Comparison of ENCODE assay signal across 9 cellular contexts in genomic region chr16:87930456-87930855, GRCh38. TPM values are rescaled to one million over a fixed set of nuclear protein-coding genes. Genes with fewer than 3 reads are reported as not detected.
DNase-seq lines count a peak whose midpoint lies in the region; ATAC-seq and TF ChIP-seq lines count a peak whose summit lies in the region.
"Had no signal": no experiment of that assay in that cellular context is flagged by ENCODE, and none has a peak within 500 bp of the region (broad histone marks: within the 10 kb centered on the region; RNA-seq: fewer than 3 reads in every experiment).

No MANE protein-coding gene starts in this region.

- H3K9me3 ChIP-seq in neural progenitor cell (ENCODE audit: low read depth): no peaks in the 10 kb centered on the region

- no peaks in the 10 kb centered on the region for H3K4me1 ChIP-seq in neural progenitor cell

- ATAC-seq in activated naive CD8-positive, alpha-beta T cell treated with anti-CD3 and anti-CD28 coated beads, Interleukin-2, amount 50 U/mL, for 24 hours: peak; percentile 63

- no peaks in the 10 kb centered on the region for H3K36me3 ChIP-seq in neural progenitor cell

- peaks cover 7% of the 10 kb centered on the region for H3K4me1 Mint-ChIP-seq in activated naive CD8-positive, alpha-beta T cell treated with anti-CD3 and anti-CD28 coated beads, Interleukin-2, amount 50 U/mL, for 24 hours
- H3K4me1 Mint-ChIP-seq in neural progenitor cell: peaks cover 16% of the 10 kb centered on the region

- no peak overlapping the region for H3K4me3 ChIP-seq in neural progenitor cell

- TF ChIP-seq CTCF in neural progenitor cell (IDR thresholded peaks at IDR 0.05): peak; percentile 41

- no peaks in the 10 kb centered on the region for H3K27me3 ChIP-seq in neural progenitor cell

- no peaks in the 10 kb centered on the region for H4K20me1 ChIP-seq in neural progenitor cell (ENCODE audit: low read depth)

- DNase-seq in Daoy (ENCODE audit: low read depth) (peak; percentile 39), HuH-7 (ENCODE audit: low spot score) (peak; percentile 74), neural progenitor cell (ENCODE audit: low spot score) (no peak), SIG-M5 (lab: John Stamatoyannopoulos, UW) (no peak), NCI-H1105 (lab: John Stamatoyannopoulos, UW) (no peak), germinal center (ENCODE audit: low spot score) (no peak)
- no peak for DNase-seq in activated naive CD8-positive, alpha-beta T cell treated with anti-CD3 and anti-CD28 coated beads, Interleukin-2, amount 50 U/mL, for 24 hours
- DNase-seq: NCI-H1436 treated with DMSO at 0.1 percent for 48 hours had no signal

- H3K4me3 Mint-ChIP-seq in activated naive CD8-positive, alpha-beta T cell treated with anti-CD3 and anti-CD28 coated beads, Interleukin-2, amount 50 U/mL, for 24 hours: no peak overlapping the region
- H3K4me3 Mint-ChIP-seq in neural progenitor cell: no peak overlapping the region

- no peaks in the 10 kb centered on the region for H3K36me3 Mint-ChIP-seq in activated naive CD8-positive, alpha-beta T cell treated with anti-CD3 and anti-CD28 coated beads, Interleukin-2, amount 50 U/mL, for 24 hours (ENCODE audit: low read depth)
- H3K36me3 Mint-ChIP-seq in neural progenitor cell: no peaks in the 10 kb centered on the region

- H3K79me2 ChIP-seq in neural progenitor cell (ENCODE audit: low read depth): no peaks in the 10 kb centered on the region

- H3K9me3 Mint-ChIP-seq in activated naive CD8-positive, alpha-beta T cell treated with anti-CD3 and anti-CD28 coated beads, Interleukin-2, amount 50 U/mL, for 24 hours: no peaks in the 10 kb centered on the region
- peaks cover 4% of the 10 kb centered on the region for H3K9me3 Mint-ChIP-seq in neural progenitor cell

- H3K27ac Mint-ChIP-seq in activated naive CD8-positive, alpha-beta T cell treated with anti-CD3 and anti-CD28 coated beads, Interleukin-2, amount 50 U/mL, for 24 hours: no peak overlapping the region
- H3K27ac Mint-ChIP-seq in neural progenitor cell: no peak overlapping the region

- H3F3A ChIP-seq in neural progenitor cell (ENCODE audit: low read depth): no peaks in the 10 kb centered on the region

- no peak overlapping the region for H3K4me2 ChIP-seq in neural progenitor cell

- peaks cover 3% of the 10 kb centered on the region for H3K27me3 Mint-ChIP-seq in activated naive CD8-positive, alpha-beta T cell treated with anti-CD3 and anti-CD28 coated beads, Interleukin-2, amount 50 U/mL, for 24 hours
- peaks cover 19% of the 10 kb centered on the region for H3K27me3 Mint-ChIP-seq in neural progenitor cell (ENCODE audit: insufficient read depth, low read depth)

- H3K27ac ChIP-seq in neural progenitor cell: no peak overlapping the region

- no peak overlapping the region for H2AFZ ChIP-seq in neural progenitor cell (replicated peaks)

- no peak overlapping the region for H3K9ac ChIP-seq in neural progenitor cell

RNA-seq across cellular contexts. Expression of gene CA5A, which starts 5.9 kb away (rescaled TPM):
- total RNA-seq in Daoy (2014; rRNA removed; shearing (Covaris generic)): not detected in 2 replicates
- total RNA-seq in neural progenitor cell (ENCODE audit: low replicate concordance): not detected in 2 replicates
- total RNA-seq: omental fat pad had no signal

RNA-seq across cellular contexts. Expression of gene BANP, which starts 20.8 kb away (rescaled TPM):
- 16.1 and 16.7 TPM in 2 replicates for total RNA-seq in Daoy (2014; rRNA removed; shearing (Covaris generic))
- total RNA-seq in neural progenitor cell (ENCODE audit: low replicate concordance): 29.0 and 30.4 TPM in 2 replicates

Comparison
In these comparisons a context has a peak if more than half of its experiments do, and no peak if none do; other contexts are left out.
1. DNase-seq: peak in Daoy (single experiment) and HuH-7 (single experiment); none in activated naive CD8-positive, alpha-beta T cell treated with anti-CD3 and anti-CD28 coated beads, Interleukin-2, amount 50 U/mL, for 24 hours (single experiment), neural progenitor cell (single experiment), SIG-M5 (single experiment), NCI-H1105 (single experiment) and germinal center (single experiment).